Comparison of ENCODE assay signal across 8 cellular contexts in the genomic region with DNA sequence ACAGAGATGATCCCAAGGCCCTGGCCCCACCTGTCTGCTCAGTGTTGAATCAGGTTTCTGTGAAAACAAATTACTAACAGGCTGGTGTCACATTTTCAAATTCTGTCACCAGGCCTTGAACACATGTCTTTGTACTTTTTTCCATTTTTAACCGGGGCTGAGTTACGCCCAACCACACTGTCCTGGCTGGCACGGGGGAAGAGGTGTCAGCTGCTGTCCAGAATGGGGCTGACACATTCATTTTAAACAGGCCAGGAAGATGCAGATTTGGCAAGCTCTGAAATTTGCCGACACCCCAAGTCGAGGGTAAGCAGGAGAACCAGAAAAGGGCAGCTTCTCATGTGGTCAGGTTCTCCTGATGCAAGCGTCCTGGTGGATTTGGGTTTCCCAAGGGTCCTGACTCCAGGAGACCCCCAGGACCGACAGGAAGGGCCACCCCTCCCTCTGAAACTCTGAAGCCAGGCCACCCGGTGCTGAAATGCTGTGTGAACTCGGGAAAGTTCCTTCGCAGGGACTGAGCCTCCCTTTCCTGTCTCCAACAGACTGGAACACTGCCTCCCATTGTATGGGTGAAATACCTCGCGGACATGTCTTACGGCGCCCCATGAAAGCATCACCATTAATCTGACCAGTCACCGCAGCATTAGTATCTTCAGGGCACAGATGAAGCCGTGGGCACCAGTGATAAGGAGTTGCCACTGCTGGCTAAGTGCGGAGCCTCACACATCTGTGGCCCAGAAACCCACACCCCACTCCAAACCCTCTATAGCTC.
DNase-seq lines count a peak whose midpoint lies in the region; ATAC-seq and TF ChIP-seq lines count a peak whose summit lies in the region.
"Not testable (repeated sequence)": the region's sequence is repeated elsewhere in the genome, so short reads cannot be mapped to it uniquely, and the experiment has no call there.

No MANE protein-coding gene starts in this region.

- H2AFZ ChIP-seq in PC-9 = not testable (repeated sequence)

- TF ChIP-seq EP300 in transverse colon (IDR thresholded peaks at IDR 0.05; ENCODE audit: low read depth) = not testable (repeated sequence)

- peaks cover 100% of the 10 kb centered on the region for H3K79me2 ChIP-seq in PC-9 (ENCODE audit: low read depth)

- H3K4me3 ChIP-seq in PC-9, ascending aorta, transverse colon: not testable (repeated sequence)
- H3K4me3 ChIP-seq in gastrocnemius medialis = peak overlapping the region; percentile 34 to 51 (median 44)

- not testable (repeated sequence) for H3K4me2 ChIP-seq in PC-9

- not testable (repeated sequence) for H3K9me2 ChIP-seq in PC-9 (ENCODE audit: insufficient read depth)

- TF ChIP-seq CTCF in Calu3 (IDR thresholded peaks at IDR 0.05; ENCODE audit: unreplicated experiment); PC-9 (conservative IDR thresholded peaks at IDR 0.05); ascending aorta (IDR thresholded peaks at IDR 0.05); glutamatergic neuron (IDR thresholded peaks at IDR 0.05; ENCODE audit: partially characterized antibody, unreplicated experiment); gastrocnemius medialis (IDR thresholded peaks at IDR 0.05 in 4 of 5, conservative IDR thresholded peaks at IDR 0.05 in 1 of 5); transverse colon (IDR thresholded peaks at IDR 0.05): not testable (repeated sequence)

- H3K27ac Mint-ChIP-seq in Calu3 (ENCODE audit: unreplicated experiment) (peak overlapping the region; percentile 23), glutamatergic neuron (ENCODE audit: unreplicated experiment) (peak overlapping the region; percentile 81)

- peaks cover 82% of the 10 kb centered on the region for H4K20me1 ChIP-seq in PC-9 (ENCODE audit: insufficient read depth)

- not testable (repeated sequence) for H3K9me3 ChIP-seq in PC-9 (ENCODE audit: insufficient read depth, low read depth); ascending aorta; gastrocnemius medialis; transverse colon

- not testable (repeated sequence) for H3K27me3 Mint-ChIP-seq in Calu3 (ENCODE audit: unreplicated experiment)
- peaks cover 22% of the 10 kb centered on the region for H3K27me3 Mint-ChIP-seq in glutamatergic neuron (ENCODE audit: unreplicated experiment)

- peaks cover 45% of the 10 kb centered on the region for H3F3A ChIP-seq in PC-9 (ENCODE audit: insufficient read depth, low read depth)

- peaks cover 16% of the 10 kb centered on the region for H3K36me3 ChIP-seq in PC-9 (ENCODE audit: low read depth)
- not testable (repeated sequence) for H3K36me3 ChIP-seq in ascending aorta, gastrocnemius medialis, transverse colon

- WGBS in transverse colon (ENCODE audit: low coverage in 1 of 2), 2 donors = 78 to 82% methylated on average over 13 to 17 of the region's 17 CpGs

- TF ChIP-seq POLR2A in gastrocnemius medialis (IDR thresholded peaks at IDR 0.05) = peak; percentile 82 to 85
- not testable (repeated sequence) for TF ChIP-seq POLR2A in transverse colon (IDR thresholded peaks at IDR 0.05)

- H3K36me3 Mint-ChIP-seq in Calu3 (ENCODE audit: insufficient read depth, unreplicated experiment) = peaks cover 63% of the 10 kb centered on the region
- H3K36me3 Mint-ChIP-seq in glutamatergic neuron (ENCODE audit: unreplicated experiment) = not testable (repeated sequence)

- intact Hi-C loops in Calu3 (cut with micrococcal nuclease; ENCODE audit: unreplicated experiment); PC-9 (cut with micrococcal nuclease; ENCODE audit: unreplicated experiment); gastrocnemius medialis (cut with DNase I; ENCODE audit: low total_unique reads); transverse colon (cut with DNase I; ENCODE audit: low total_unique reads): not testable (repeated sequence)
- intact Hi-C loops in ascending aorta (cut with DNase I) = loop anchor here (10.0 kb wide), 3 partner anchors 46 to 866 kb away; partner anchors contain the start of gene CDR2

- H3K27ac ChIP-seq in PC-9 = not testable (repeated sequence)
- H3K27ac ChIP-seq in ascending aorta (peak overlapping the region; percentile 44 to 85), gastrocnemius medialis (peak overlapping the region; percentile 93 to 100 (median 96)), transverse colon (peak overlapping the region; percentile 88 to 99 (median 96))

- not testable (repeated sequence) for H3K9me3 Mint-ChIP-seq in Calu3 (ENCODE audit: low read depth, unreplicated experiment)
- H3K9me3 Mint-ChIP-seq in glutamatergic neuron (ENCODE audit: unreplicated experiment) = peaks cover 16% of the 10 kb centered on the region

- ATAC-seq in gastrocnemius medialis = peak; percentile 35 to 54

- in situ Hi-C loops in gastrocnemius medialis (cut with MboI; ENCODE audit: low sequenced_read_pairs in 4 of 4); transverse colon (cut with MboI; ENCODE audit: low pct_ligation_motif_present in 1 of 4, low pct_unique_long_range_greater_than_20kb in 1 of 4, low sequenced_read_pairs in 3 of 4): not testable (repeated sequence)

- not testable (repeated sequence) for DNase-seq in Calu3, PC-9
- DNase-seq in activated CD4-positive, alpha-beta T cell treated with anti-CD3 and anti-CD28 coated beads, Interleukin-2, amount 50 U/mL, for 48 hours = peak; percentile 41 to 56
- DNase-seq in ascending aorta (ENCODE audit: low spot score in 2 of 2) = peak in 1 of 2 donors; percentile 63
- peak; percentile 12 for DNase-seq in glutamatergic neuron
- DNase-seq in mesenteric fat pad (ENCODE audit: low spot score) = peak; percentile 87
- peak; percentile 83 to 88 for DNase-seq in gastrocnemius medialis
- DNase-seq in transverse colon = peak; percentile 13

- not testable (repeated sequence) for BruUV-seq in Calu3 (replicated peaks; lab: Mats Ljungman, UMichigan)
- TSS peak; percentile 0 for BruUV-seq in PC-9 (replicated peaks; lab: Mats Ljungman, UMichigan)

- H3K27me3 ChIP-seq in PC-9 (ENCODE audit: insufficient read depth, low read depth); ascending aorta; gastrocnemius medialis; transverse colon: not testable (repeated sequence)

- H3K4me1 Mint-ChIP-seq in Calu3 (ENCODE audit: low read depth, unreplicated experiment) = peaks cover 64% of the 10 kb centered on the region
- peaks cover 55% of the 10 kb centered on the region for H3K4me1 Mint-ChIP-seq in glutamatergic neuron (ENCODE audit: low read depth, unreplicated experiment)

- H3K4me3 Mint-ChIP-seq in Calu3 (ENCODE audit: low read depth, unreplicated experiment) = peak overlapping the region; percentile 21
- H3K4me3 Mint-ChIP-seq in glutamatergic neuron (ENCODE audit: unreplicated experiment) = not testable (repeated sequence)

- POLR2A ChIA-PET in PC-9 (lab: Charles Lee; ENCODE audit: unreplicated experiment) = not testable (repeated sequence)

- CTCF ChIA-PET in Calu3 (lab: Charles Lee); PC-9 (lab: Charles Lee): not testable (repeated sequence)

- H3K4me1 ChIP-seq in PC-9 (replicated peaks; ENCODE audit: insufficient read depth) (peaks cover 36% of the 10 kb centered on the region), ascending aorta (peaks cover 9 to 60% of the 10 kb centered on the region in 2 donors), gastrocnemius medialis (peaks cover 87 to 92% of the 10 kb centered on the region in 2 donors), transverse colon (peaks cover 53 to 97% (median 76%) of the 10 kb centered on the region in 4 donors)
